In genomic region chr12:108826807-108827721, GRCh38 we compare ENCODE assay signal across 1 cellular context.
A peak's percentile ranks its signal among the peaks of the same experiment; 100 is the strongest.
TF ChIP-seq lines count a peak whose summit lies in the region.

No MANE protein-coding gene starts in this region.

TF ChIP-seq in GM12878, 131 proteins besides CTCF, POLR2A, EP300 and RAD21:
- TF ChIP-seq CUX1 (IDR thresholded peaks at IDR 0.05; ENCODE audit: insufficient replicate concordance, low read depth, low read length) (no peak), DPF2 (IDR thresholded peaks at IDR 0.05) (peak; percentile 16; the same call in 1 of the 2 replicates), REST (IDR thresholded peaks at IDR 0.05; ENCODE audit: low read depth, low read length) (no peak), PML (IDR thresholded peaks at IDR 0.05; ENCODE audit: low read length) (no peak), CBX3 (IDR thresholded peaks at IDR 0.05; ENCODE audit: borderline replicate concordance, low read depth) (no peak), SIN3A (IDR thresholded peaks at IDR 0.05; ENCODE audit: low read depth, low read length) (no peak), BHLHE40 (IDR thresholded peaks at IDR 0.05; ENCODE audit: borderline replicate concordance in 1 of 2, low read depth in 2 of 2, low read length in 1 of 2) (0 out of 4 replicates have a peak, but pooled peaks of 1 of the 2 experiments have one; percentile 3), CBFB (IDR thresholded peaks at IDR 0.05; ENCODE audit: low read depth) (0 out of 2 replicates have a peak, but pooled peaks have one; percentile 6), NKRF (conservative IDR thresholded peaks at IDR 0.05) (no peak), NR2C2 (IDR thresholded peaks at IDR 0.05; ENCODE audit: borderline replicate concordance, control insufficient read depth, insufficient read length, low read depth) (no peak), IKZF1 (conservative IDR thresholded peaks at IDR 0.05) (no peak), FOXM1 (IDR thresholded peaks at IDR 0.05; ENCODE audit: low read depth, low read length) (0 out of 2 replicates have a peak, but pooled peaks have one; percentile 14), RBBP5 (conservative IDR thresholded peaks at IDR 0.05) (no peak)
